Comparison of ENCODE assay signal across 2 cellular contexts in genomic region chr1:46797696-46798470, GRCh38.
TF ChIP-seq lines count a peak whose summit lies in the region.

No MANE protein-coding gene starts in this region.

TF ChIP-seq in HEK293T, 16 proteins besides CTCF, POLR2A, EP300 and RAD21 (continued from another document):
- TF ChIP-seq ZNF384 (IDR thresholded peaks at IDR 0.05) (no peak), TARDBP (IDR thresholded peaks at IDR 0.05) (no peak), CTBP1 (IDR thresholded peaks at IDR 0.05; ENCODE audit: borderline replicate concordance) (no peak), ARNT (IDR thresholded peaks at IDR 0.05) (no peak), SP1 (IDR thresholded peaks at IDR 0.05) (no peak), L3MBTL2 (conservative IDR thresholded peaks at IDR 0.05) (no peak), FOXK2 (IDR thresholded peaks at IDR 0.05) (no peak), NFRKB (IDR thresholded peaks at IDR 0.05) (no peak)

TF ChIP-seq in H1, 55 proteins besides CTCF, POLR2A, EP300 and RAD21 (continued from another document):
- no peak for TF ChIP-seq TAF7 (optimal IDR thresholded peaks at IDR 0.05; ENCODE audit: borderline replicate concordance, low read depth, low read length)
- TF ChIP-seq E2F6 (IDR thresholded peaks at IDR 0.05): no peak
- TF ChIP-seq EGR1 (IDR thresholded peaks at IDR 0.05; ENCODE audit: borderline replicate concordance, low read depth, low read length): no peak
- no peak for TF ChIP-seq RXRA (IDR thresholded peaks at IDR 0.05; ENCODE audit: insufficient read depth, low read depth, low read length)
- TF ChIP-seq RNF2 (IDR thresholded peaks at IDR 0.05; ENCODE audit: borderline replicate concordance, low read depth, low read length, missing control alignments, poor library complexity, severe bottlenecking): no peak
- no peak for TF ChIP-seq SIX5 (IDR thresholded peaks at IDR 0.05; ENCODE audit: low read depth, low read length)
- no peak for TF ChIP-seq POU5F1 (IDR thresholded peaks at IDR 0.05; ENCODE audit: low read depth, low read length)
- TF ChIP-seq KDM4A (IDR thresholded peaks at IDR 0.05; ENCODE audit: low read depth, low read length, severe bottlenecking): no peak
- no peak for TF ChIP-seq BACH1 (IDR thresholded peaks at IDR 0.05; ENCODE audit: low read length)
- TF ChIP-seq JUND (IDR thresholded peaks at IDR 0.05; ENCODE audit: low read length): no peak
- no peak for TF ChIP-seq SP1 (IDR thresholded peaks at IDR 0.05; ENCODE audit: low read depth, low read length)
- TF ChIP-seq HDAC2 (IDR thresholded peaks at IDR 0.05; ENCODE audit: borderline replicate concordance in 1 of 2, low read depth in 2 of 2, low read length in 2 of 2): no peak
- TF ChIP-seq ASH2L (IDR thresholded peaks at IDR 0.05; ENCODE audit: low read length): no peak
- no peak for TF ChIP-seq RBBP5 (IDR thresholded peaks at IDR 0.05; ENCODE audit: borderline replicate concordance, low read depth, low read length)
